ENCODE assay signal across 8 cellular contexts in the genomic region with DNA sequence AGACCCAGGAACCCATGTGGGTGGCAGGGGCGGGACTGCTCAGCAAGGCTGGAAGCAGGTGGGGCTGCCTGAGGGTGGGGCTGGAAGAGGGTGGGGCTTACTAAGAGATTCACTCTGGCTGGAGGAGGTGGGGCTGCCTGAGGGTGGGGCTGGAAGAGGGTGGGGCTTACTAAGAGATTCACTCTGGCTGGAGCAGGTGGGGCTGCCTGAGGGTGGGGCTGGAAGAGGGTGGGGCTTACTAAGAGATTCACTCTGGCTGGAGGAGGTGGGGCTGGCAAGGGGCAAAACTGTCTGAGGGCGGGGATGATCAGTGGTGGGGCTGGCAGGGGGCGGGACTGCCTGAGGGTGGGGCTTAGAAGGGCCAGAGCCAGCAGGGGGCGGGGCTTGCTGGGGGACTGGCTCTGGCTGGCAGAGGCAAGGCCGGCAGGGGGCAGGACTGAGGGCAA.
DNase-seq lines count a peak whose midpoint lies in the region; ATAC-seq, FAIRE-seq and TF ChIP-seq lines count a peak whose summit lies in the region.
"Not testable (repeated sequence)": the region's sequence is repeated elsewhere in the genome, so short reads cannot be mapped to it uniquely, and the experiment has no call there.

No MANE protein-coding gene starts in this region.

- H3K4me2 ChIP-seq in A549; K562 (ENCODE audit: insufficient read depth, low read length): not testable (repeated sequence)

- TF ChIP-seq EP300 in A549 (IDR thresholded peaks at IDR 0.05); K562 (IDR thresholded peaks at IDR 0.05; ENCODE audit: low read length): not testable (repeated sequence)

- FAIRE-seq in A549 (lab: Jason Lieb, UNC); K562 (lab: Jason Lieb, UNC): not testable (repeated sequence)

- in situ Hi-C loops in SK-MEL-5 (cut with HindIII; ENCODE audit: low pct_unique_long_range_greater_than_20kb, low sequenced_read_pairs); K562 (cut with MboI): not testable (repeated sequence)

- not testable (repeated sequence) for BruUV-seq in K562 (replicated peaks; lab: Mats Ljungman, UMichigan)

- not testable (repeated sequence) for H3K4me1 ChIP-seq in A549; K562 (replicated peaks in 1 of 2; ENCODE audit: control insufficient read depth in 2 of 2, insufficient read depth in 2 of 2, low read length in 2 of 2)

- no CpG with 5 or more reads among the region's 5 CpGs for WGBS in A549 (ENCODE audit: missing lambda C conversion rate)
- 0% methylated on average over 2 of the region's 5 CpGs for WGBS in K562 (ENCODE audit: insufficient coverage, low coverage, missing lambda C conversion rate)

- intact Hi-C loops in K562 (cut with micrococcal nuclease): not testable (repeated sequence)

- H3K9me3 ChIP-seq in A549; K562 (replicated peaks; ENCODE audit: control insufficient read depth, insufficient read depth, low read depth, low read length): not testable (repeated sequence)

- H3K4me3 Mint-ChIP-seq in activated CD8-positive, alpha-beta T cell treated with anti-CD3 and anti-CD28 coated beads, Interleukin-2, amount 10 ng/mL, durations not matched to agents 7 days and 5 days: not testable (repeated sequence)

- H3K9me3 Mint-ChIP-seq in activated CD8-positive, alpha-beta T cell treated with anti-CD3 and anti-CD28 coated beads, Interleukin-2, amount 10 ng/mL, durations not matched to agents 7 days and 5 days (ENCODE audit: insufficient read depth): not testable (repeated sequence)

- DNase-seq in A549 (ENCODE audit: low read depth in 1 of 2, low spot score in 1 of 2) (peak in 1 of 2 experiments; percentile 4), NCI-H146 (lab: John Stamatoyannopoulos, UW) (peak; percentile 48), SK-MEL-5 (ENCODE audit: low read depth, low spot score) (peak; percentile 56), K562 (ENCODE audit: extremely low read depth in 1 of 4, low spot score in 3 of 4) (peak in 1 of 4 experiments; percentile 83)
- DNase-seq in activated CD8-positive, alpha-beta T cell treated with anti-CD3 and anti-CD28 coated beads, Interleukin-2, amount 10 ng/mL, durations not matched to agents 7 days and 5 days: peak; percentile 38
- not testable (repeated sequence) for DNase-seq in left lobe of liver (ENCODE audit: low spot score)
- DNase-seq in stimulated activated CD4-positive, alpha-beta T cell treated with anti-CD3 and anti-CD28 coated beads, Interleukin-1b, Interleukin-23, amount 100 ng/mL, for 48 hours: peak; percentile 62

- H3K9ac ChIP-seq in K562 (ENCODE audit: insufficient read depth in 1 of 2, low read depth in 2 of 2, low read length in 2 of 2): not testable (repeated sequence)

- not testable (repeated sequence) for H4K20me1 ChIP-seq in K562 (replicated peaks; ENCODE audit: control insufficient read depth, insufficient read depth, low read length)

- not testable (repeated sequence) for H3K27ac ChIP-seq in A549; K562 (ENCODE audit: extremely low read depth, low read depth, low read length)

- POLR2A ChIA-PET in A549 (lab: Yijun Ruan, JAX); activated CD8-positive, alpha-beta T cell treated with anti-CD3 and anti-CD28 coated beads, Interleukin-2, amount 10 ng/mL, durations not matched to agents 7 days and 5 days (lab: Charles Lee); K562 (lab: Yijun Ruan, JAX): not testable (repeated sequence)

- not testable (repeated sequence) for H3K27me3 ChIP-seq in K562 (ENCODE audit: control insufficient read depth in 2 of 2, insufficient read depth in 2 of 2, low read length in 2 of 2)

- not testable (repeated sequence) for H3K36me3 ChIP-seq in K562 (ENCODE audit: control insufficient read depth, insufficient read depth, low read length)

- peaks cover 11% of the 10 kb centered on the region for H3K27me3 Mint-ChIP-seq in activated CD8-positive, alpha-beta T cell treated with anti-CD3 and anti-CD28 coated beads, Interleukin-2, amount 10 ng/mL, durations not matched to agents 7 days and 5 days (ENCODE audit: low read depth)

- H3K27ac Mint-ChIP-seq in activated CD8-positive, alpha-beta T cell treated with anti-CD3 and anti-CD28 coated beads, Interleukin-2, amount 10 ng/mL, durations not matched to agents 7 days and 5 days: not testable (repeated sequence)

- TF ChIP-seq RAD21 in A549 (conservative IDR thresholded peaks at IDR 0.05 in 1 of 2, IDR thresholded peaks at IDR 0.05 in 1 of 2); K562 (CRISPR knock-in tag; conservative IDR thresholded peaks at IDR 0.05 in 1 of 2, IDR thresholded peaks at IDR 0.05 in 1 of 2): not testable (repeated sequence)

- not testable (repeated sequence) for H3K4me3 ChIP-seq in A549, K562

- ATAC-seq in A549: peak; percentile 41 to 87; a peak in 3 of 6 replicates
- ATAC-seq in GM19463 (IDR thresholded peaks at IDR 0.05; ENCODE audit: unreplicated experiment): peak; percentile 50
- ATAC-seq in activated CD8-positive, alpha-beta T cell treated with anti-CD3 and anti-CD28 coated beads, Interleukin-2, amount 10 ng/mL, durations not matched to agents 7 days and 5 days: peak; percentile 72
- ATAC-seq in K562: peak; percentile 100
- peak; percentile 23 for ATAC-seq in left lobe of liver

- not testable (repeated sequence) for H3K9me1 ChIP-seq in K562 (ENCODE audit: control insufficient read depth, insufficient read depth, low read length)

- CTCF ChIA-PET in A549 (lab: Yijun Ruan, JAX); activated CD8-positive, alpha-beta T cell treated with anti-CD3 and anti-CD28 coated beads, Interleukin-2, amount 10 ng/mL, durations not matched to agents 7 days and 5 days (lab: Charles Lee); K562 (lab: Yijun Ruan, JAX; ENCODE audit: low intra/inter-chr PET ratio): not testable (repeated sequence)

- not testable (repeated sequence) for TF ChIP-seq POLR2A in A549 (IDR thresholded peaks at IDR 0.05; ENCODE audit: low read length); K562 (conservative IDR thresholded peaks at IDR 0.05)

- H2AFZ ChIP-seq in K562 (ENCODE audit: low read depth, low read length): not testable (repeated sequence)

- not testable (repeated sequence) for H3K4me1 Mint-ChIP-seq in activated CD8-positive, alpha-beta T cell treated with anti-CD3 and anti-CD28 coated beads, Interleukin-2, amount 10 ng/mL, durations not matched to agents 7 days and 5 days (ENCODE audit: low read depth)

- H3K79me2 ChIP-seq in K562 (ENCODE audit: control insufficient read depth, insufficient read depth, low read length): not testable (repeated sequence)

- TF ChIP-seq CTCF in A549 (IDR thresholded peaks at IDR 0.05); K562 (IDR thresholded peaks at IDR 0.05 in 2 of 3, conservative IDR thresholded peaks at IDR 0.05 in 1 of 3; ENCODE audit: insufficient read depth in 2 of 3, low read depth in 1 of 3, low read length in 3 of 3): not testable (repeated sequence)

- H3K36me3 Mint-ChIP-seq in activated CD8-positive, alpha-beta T cell treated with anti-CD3 and anti-CD28 coated beads, Interleukin-2, amount 10 ng/mL, durations not matched to agents 7 days and 5 days (ENCODE audit: low read depth): not testable (repeated sequence)

TF ChIP-seq in K562, 482 proteins besides CTCF, POLR2A, EP300 and RAD21:
- TF ChIP-seq, protein P1, sequence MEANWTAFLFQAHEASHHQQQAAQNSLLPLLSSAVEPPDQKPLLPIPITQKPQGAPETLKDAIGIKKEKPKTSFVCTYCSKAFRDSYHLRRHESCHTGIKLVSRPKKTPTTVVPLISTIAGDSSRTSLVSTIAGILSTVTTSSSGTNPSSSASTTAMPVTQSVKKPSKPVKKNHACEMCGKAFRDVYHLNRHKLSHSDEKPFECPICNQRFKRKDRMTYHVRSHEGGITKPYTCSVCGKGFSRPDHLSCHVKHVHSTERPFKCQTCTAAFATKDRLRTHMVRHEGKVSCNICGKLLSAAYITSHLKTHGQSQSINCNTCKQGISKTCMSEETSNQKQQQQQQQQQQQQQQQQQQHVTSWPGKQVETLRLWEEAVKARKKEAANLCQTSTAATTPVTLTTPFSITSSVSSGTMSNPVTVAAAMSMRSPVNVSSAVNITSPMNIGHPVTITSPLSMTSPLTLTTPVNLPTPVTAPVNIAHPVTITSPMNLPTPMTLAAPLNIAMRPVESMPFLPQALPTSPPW (CRISPR knock-in tag; IDR thresholded peaks at IDR 0.05): peak; percentile 39; the same call in 1 of the 2 replicates

Comparison
In these comparisons a context has a peak if more than half of its experiments do, and no peak if none do; other contexts are left out.
1. ATAC-seq: peak in every context shown above with its lines; median percentile 100 in K562; 72 in activated CD8-positive, alpha-beta T cell treated with anti-CD3 and anti-CD28 coated beads, Interleukin-2, amount 10 ng/mL, durations not matched to agents 7 days and 5 days; 64 in A549; 50 in GM19463; 23 in left lobe of liver.